1 cellular context compared by ENCODE assay signal in genomic region chr6:108684809-108685329, GRCh38.
TF ChIP-seq lines count a peak whose summit lies in the region.

No MANE protein-coding gene starts in this region.

TF ChIP-seq in GM23338, 12 proteins besides CTCF, POLR2A, EP300 and RAD21 (continued from another document):
- TF ChIP-seq, protein P1, sequence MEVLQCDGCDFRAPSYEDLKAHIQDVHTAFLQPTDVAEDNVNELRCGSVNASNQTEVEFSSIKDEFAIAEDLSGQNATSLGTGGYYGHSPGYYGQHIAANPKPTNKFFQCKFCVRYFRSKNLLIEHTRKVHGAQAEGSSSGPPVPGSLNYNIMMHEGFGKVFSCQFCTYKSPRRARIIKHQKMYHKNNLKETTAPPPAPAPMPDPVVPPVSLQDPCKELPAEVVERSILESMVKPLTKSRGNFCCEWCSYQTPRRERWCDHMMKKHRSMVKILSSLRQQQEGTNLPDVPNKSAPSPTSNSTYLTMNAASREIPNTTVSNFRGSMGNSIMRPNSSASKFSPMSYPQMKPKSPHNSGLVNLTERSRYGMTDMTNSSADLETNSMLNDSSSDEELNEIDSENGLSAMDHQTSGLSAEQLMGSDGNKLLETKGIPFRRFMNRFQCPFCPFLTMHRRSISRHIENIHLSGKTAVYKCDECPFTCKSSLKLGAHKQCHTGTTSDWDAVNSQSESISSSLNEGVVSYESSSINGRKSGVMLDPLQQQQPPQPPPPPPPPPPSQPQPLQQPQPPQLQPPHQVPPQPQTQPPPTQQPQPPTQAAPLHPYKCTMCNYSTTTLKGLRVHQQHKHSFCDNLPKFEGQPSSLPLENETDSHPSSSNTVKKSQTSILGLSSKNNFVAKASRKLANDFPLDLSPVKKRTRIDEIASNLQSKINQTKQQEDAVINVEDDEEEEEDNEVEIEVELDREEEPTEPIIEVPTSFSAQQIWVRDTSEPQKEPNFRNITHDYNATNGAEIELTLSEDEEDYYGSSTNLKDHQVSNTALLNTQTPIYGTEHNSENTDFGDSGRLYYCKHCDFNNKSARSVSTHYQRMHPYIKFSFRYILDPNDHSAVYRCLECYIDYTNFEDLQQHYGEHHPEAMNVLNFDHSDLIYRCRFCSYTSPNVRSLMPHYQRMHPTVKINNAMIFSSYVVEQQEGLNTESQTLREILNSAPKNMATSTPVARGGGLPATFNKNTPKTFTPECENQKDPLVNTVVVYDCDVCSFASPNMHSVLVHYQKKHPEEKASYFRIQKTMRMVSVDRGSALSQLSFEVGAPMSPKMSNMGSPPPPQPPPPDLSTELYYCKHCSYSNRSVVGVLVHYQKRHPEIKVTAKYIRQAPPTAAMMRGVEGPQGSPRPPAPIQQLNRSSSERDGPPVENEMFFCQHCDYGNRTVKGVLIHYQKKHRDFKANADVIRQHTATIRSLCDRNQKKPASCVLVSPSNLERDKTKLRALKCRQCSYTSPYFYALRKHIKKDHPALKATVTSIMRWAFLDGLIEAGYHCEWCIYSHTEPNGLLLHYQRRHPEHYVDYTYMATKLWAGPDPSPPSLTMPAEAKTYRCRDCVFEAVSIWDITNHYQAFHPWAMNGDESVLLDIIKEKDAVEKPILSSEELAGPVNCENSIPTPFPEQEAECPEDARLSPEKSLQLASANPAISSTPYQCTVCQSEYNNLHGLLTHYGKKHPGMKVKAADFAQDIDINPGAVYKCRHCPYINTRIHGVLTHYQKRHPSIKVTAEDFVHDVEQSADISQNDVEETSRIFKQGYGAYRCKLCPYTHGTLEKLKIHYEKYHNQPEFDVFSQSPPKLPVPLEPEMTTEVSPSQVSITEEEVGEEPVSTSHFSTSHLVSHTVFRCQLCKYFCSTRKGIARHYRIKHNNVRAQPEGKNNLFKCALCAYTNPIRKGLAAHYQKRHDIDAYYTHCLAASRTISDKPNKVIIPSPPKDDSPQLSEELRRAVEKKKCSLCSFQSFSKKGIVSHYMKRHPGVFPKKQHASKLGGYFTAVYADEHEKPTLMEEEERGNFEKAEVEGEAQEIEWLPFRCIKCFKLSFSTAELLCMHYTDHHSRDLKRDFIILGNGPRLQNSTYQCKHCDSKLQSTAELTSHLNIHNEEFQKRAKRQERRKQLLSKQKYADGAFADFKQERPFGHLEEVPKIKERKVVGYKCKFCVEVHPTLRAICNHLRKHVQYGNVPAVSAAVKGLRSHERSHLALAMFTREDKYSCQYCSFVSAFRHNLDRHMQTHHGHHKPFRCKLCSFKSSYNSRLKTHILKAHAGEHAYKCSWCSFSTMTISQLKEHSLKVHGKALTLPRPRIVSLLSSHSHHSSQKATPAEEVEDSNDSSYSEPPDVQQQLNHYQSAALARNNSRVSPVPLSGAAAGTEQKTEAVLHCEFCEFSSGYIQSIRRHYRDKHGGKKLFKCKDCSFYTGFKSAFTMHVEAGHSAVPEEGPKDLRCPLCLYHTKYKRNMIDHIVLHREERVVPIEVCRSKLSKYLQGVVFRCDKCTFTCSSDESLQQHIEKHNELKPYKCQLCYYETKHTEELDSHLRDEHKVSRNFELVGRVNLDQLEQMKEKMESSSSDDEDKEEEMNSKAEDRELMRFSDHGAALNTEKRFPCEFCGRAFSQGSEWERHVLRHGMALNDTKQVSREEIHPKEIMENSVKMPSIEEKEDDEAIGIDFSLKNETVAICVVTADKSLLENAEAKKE (CRISPR knock-in tag; IDR thresholded peaks at IDR 0.05), result no peak
- TF ChIP-seq EZH2 (IDR thresholded peaks at IDR 0.05; ENCODE audit: low read depth, unreplicated experiment) (no peak), ZNF331 (CRISPR knock-in tag; IDR thresholded peaks at IDR 0.05; ENCODE audit: low read depth) (no peak)
TF ChIP-seq in GM23338: peak in this region for 0.
